Comparison of ENCODE assay signal across 19 cellular contexts in genomic region chr21:42794551-42794950, GRCh38.
DNase-seq lines count a peak whose midpoint lies in the region; ATAC-seq and TF ChIP-seq lines count a peak whose summit lies in the region.
"Had no signal": no experiment of that assay in that cellular context is flagged by ENCODE, and none has a peak within 500 bp of the region (broad histone marks: within the 10 kb centered on the region; RNA-seq: fewer than 3 reads in every experiment).

No MANE protein-coding gene starts in this region.

- peak overlapping the region in 1 of 2 experiments; percentile 50; a peak in 1 of 5 replicates for H3K4me3 Mint-ChIP-seq in H9
- no peak overlapping the region for H3K4me3 Mint-ChIP-seq in WTC11
- H3K4me3 Mint-ChIP-seq: CD4-positive, alpha-beta memory T cell; HFFc6 had no signal

- H3K14ac ChIP-seq in H9 (ENCODE audit: insufficient read depth, low read length), result no peak overlapping the region

- H3K27me3 ChIP-seq in H9 (ENCODE audit: insufficient read depth, low read length) (no peaks in the 10 kb centered on the region), mesendoderm (ENCODE audit: insufficient read depth, low read length, poor library complexity) (no peaks in the 10 kb centered on the region)
- H3K27me3 ChIP-seq: BE2C had no signal

- no peak for TF ChIP-seq CTCF in H9 (conservative IDR thresholded peaks at IDR 0.05)
- no peak for TF ChIP-seq CTCF in WTC11 (IDR thresholded peaks at IDR 0.05)

- DNase-seq in H9 (no peak), WTC11 (ENCODE audit: low spot score) (no peak), mesendoderm (peak; percentile 45), NCI-H446 treated with DMSO at 0.1 percent for 48 hours (lab: John Stamatoyannopoulos, UW) (no peak), NCI-H1436 (lab: John Stamatoyannopoulos, UW) (no peak), NCI-H128 (lab: John Stamatoyannopoulos, UW; ENCODE audit: unreplicated experiment) (no peak)
- DNase-seq: BE2C; CD4-positive, alpha-beta memory T cell; DMS79 treated with DMSO at 0.1 percent for 48 hours; EL; GDM1; HFFc6 had no signal

- H2BK15ac ChIP-seq in H9 (ENCODE audit: low read depth, low read length) (no peak overlapping the region), mesendoderm (replicated peaks; ENCODE audit: low read depth) (no peak overlapping the region)

- no peaks in the 10 kb centered on the region for H3K23me2 ChIP-seq in H9 (ENCODE audit: insufficient read length, low read depth, low read length, poor library complexity, severe bottlenecking)

- no peak overlapping the region for H2AFZ ChIP-seq in H9 (ENCODE audit: low read length)

- H3K36me3 Mint-ChIP-seq in H9 (ENCODE audit: insufficient read depth in 1 of 3, low read depth in 3 of 3) (no peaks in the 10 kb centered on the region), WTC11 (peaks cover 14% of the 10 kb centered on the region)
- H3K36me3 Mint-ChIP-seq: CD4-positive, alpha-beta memory T cell had no signal

- no peak for ATAC-seq in WTC11
- ATAC-seq in HG03520 (IDR thresholded peaks at IDR 0.05; ENCODE audit: unreplicated experiment), result no peak
- ATAC-seq: A549, HepG2 had no signal

- H4K8ac ChIP-seq in H9 (replicated peaks; ENCODE audit: insufficient read length, low read depth, low read length) (no peak overlapping the region), mesendoderm (ENCODE audit: low read depth, low read length) (no peak overlapping the region)

- WGBS in H9 (ENCODE audit: extremely low coverage, insufficient read length, low lambda C conversion rate), result no CpG with 5 or more reads among the region's 6 CpGs
- WGBS in mesendoderm (ENCODE audit: extremely low coverage, insufficient coverage, low lambda C conversion rate), result no CpG with 5 or more reads among the region's 6 CpGs

- H3K4me1 Mint-ChIP-seq in H9 (peaks cover 38 to 46% of the 10 kb centered on the region in 2 experiments), WTC11 (peaks cover 65% of the 10 kb centered on the region)

- H2AK5ac ChIP-seq in H9 (ENCODE audit: insufficient read length, low read length), result no peak overlapping the region
- no peak overlapping the region for H2AK5ac ChIP-seq in mesendoderm (ENCODE audit: low read length)

- H3K27ac ChIP-seq in H9 (ENCODE audit: insufficient read length, low read depth, low read length) (no peak overlapping the region), mesendoderm (ENCODE audit: low read depth, low read length) (peak overlapping the region; percentile 63)
- H3K27ac ChIP-seq: A549, C4-2B, HL-60, KMS-11 had no signal

- H3K79me1 ChIP-seq in H9 (ENCODE audit: insufficient read depth, low read depth, low read length, poor library complexity, severe bottlenecking), result no peaks in the 10 kb centered on the region
- no peaks in the 10 kb centered on the region for H3K79me1 ChIP-seq in mesendoderm (ENCODE audit: low read length)

- H3K18ac ChIP-seq in H9 (ENCODE audit: insufficient read length, low read depth, low read length) (no peak overlapping the region), mesendoderm (ENCODE audit: low read length) (peak overlapping the region; percentile 8)

- H3K9ac ChIP-seq in H9 (ENCODE audit: extremely low read depth, insufficient read length, low read length), result no peak overlapping the region
- H3K9ac ChIP-seq in mesendoderm (ENCODE audit: low read length), result no peak overlapping the region
- H3K9ac ChIP-seq: KMS-11 had no signal

- H3K79me2 ChIP-seq in H9 (ENCODE audit: insufficient read depth, low read length) (no peaks in the 10 kb centered on the region), mesendoderm (ENCODE audit: control insufficient read depth, insufficient read depth, low read length) (no peaks in the 10 kb centered on the region)

- H4K20me1 ChIP-seq in H9 (ENCODE audit: control insufficient read depth, insufficient read depth, insufficient read length), result no peaks in the 10 kb centered on the region

- H2BK12ac ChIP-seq in H9 (ENCODE audit: insufficient read length, low read depth, low read length), result no peak overlapping the region

- H4K5ac ChIP-seq in H9 (ENCODE audit: insufficient read length, low read depth, low read length), result no peak overlapping the region
- no peak overlapping the region for H4K5ac ChIP-seq in mesendoderm (ENCODE audit: low read length)

- H2BK5ac ChIP-seq in H9 (ENCODE audit: insufficient read length, low read length) (no peak overlapping the region), mesendoderm (ENCODE audit: low read length) (peak overlapping the region; percentile 8)

- H2BK120ac ChIP-seq in H9 (ENCODE audit: low read depth, low read length, poor library complexity, severe bottlenecking) (no peak overlapping the region), mesendoderm (ENCODE audit: low read depth, low read length) (peak overlapping the region; percentile 8)

- CTCF ChIA-PET in WTC11 (lab: Charles Lee), result no interaction called here

- H3K4me2 ChIP-seq in H9 (ENCODE audit: insufficient read depth, insufficient read length, low read length), result no peak overlapping the region
- no peak overlapping the region for H3K4me2 ChIP-seq in mesendoderm (ENCODE audit: low read length)
- H3K4me2 ChIP-seq: A549, KMS-11 had no signal

- peaks cover 3% of the 10 kb centered on the region; the same call in 1 of the 2 replicates for H3K27me3 Mint-ChIP-seq in H9 (ENCODE audit: low read depth)
- H3K27me3 Mint-ChIP-seq in WTC11 (ENCODE audit: low read depth), result no peaks in the 10 kb centered on the region; the same call in 1 of the 2 replicates

- no peak overlapping the region for H3K4ac ChIP-seq in H9 (ENCODE audit: low read depth, low read length)
- peak overlapping the region; percentile 10 for H3K4ac ChIP-seq in mesendoderm (ENCODE audit: low read depth, low read length)

- peaks cover 1% of the 10 kb centered on the region for H3K36me3 ChIP-seq in mesendoderm (ENCODE audit: control insufficient read depth, insufficient read depth, low read length)
- H3K36me3 ChIP-seq: BE2C, HAP-1 had no signal

- H3K23ac ChIP-seq in H9 (ENCODE audit: insufficient read length, low read depth, low read length) (no peak overlapping the region), mesendoderm (ENCODE audit: low read length) (no peak overlapping the region)

- H2BK20ac ChIP-seq in H9 (ENCODE audit: low read depth, low read length, poor library complexity, severe bottlenecking), result no peak overlapping the region

- H3K4me1 ChIP-seq in H9 (ENCODE audit: insufficient read depth, low read length) (peaks cover 2% of the 10 kb centered on the region; the same call in 1 of the 2 replicates), mesendoderm (ENCODE audit: control insufficient read depth, low read depth, low read length) (no peaks in the 10 kb centered on the region)
- H3K4me1 ChIP-seq: A549, BE2C, HAP-1 had no signal

- no peak overlapping the region for H3K56ac ChIP-seq in H9 (ENCODE audit: insufficient read length, low read depth, low read length)
- no peak overlapping the region for H3K56ac ChIP-seq in mesendoderm (ENCODE audit: low read length)

- H3T11ph ChIP-seq in H9 (ENCODE audit: low read length), result no peak overlapping the region

- H4K91ac ChIP-seq in H9 (ENCODE audit: insufficient read length, low read depth, low read length), result no peak overlapping the region

- POLR2A ChIA-PET in WTC11 (lab: Charles Lee), result no interaction called here

- H3K9me3 Mint-ChIP-seq in H9 (no peaks in the 10 kb centered on the region; a peak in 1 of 5 replicates), WTC11 (no peaks in the 10 kb centered on the region)
- H3K9me3 Mint-ChIP-seq: CD4-positive, alpha-beta memory T cell; HFFc6 had no signal

- no peak overlapping the region for H3K4me3 ChIP-seq in mesendoderm (ENCODE audit: low read length)
- H3K4me3 ChIP-seq: A549, HAP-1 had no signal

- H3K9me3 ChIP-seq in H9 (ENCODE audit: control insufficient read depth, low read depth, low read length), result no peaks in the 10 kb centered on the region
- H3K9me3 ChIP-seq: A549, BE2C, HAP-1 had no signal

- H3K27ac Mint-ChIP-seq in H9 (peak overlapping the region in 2 of 3 experiments; percentile 44 to 62; a peak in 1 of 7 replicates), WTC11 (no peak overlapping the region)
- H3K27ac Mint-ChIP-seq: CD4-positive, alpha-beta memory T cell; HFFc6 had no signal

TF ChIP-seq in WTC11, 78 proteins besides CTCF, POLR2A, EP300 and RAD21:
- TF ChIP-seq ZNF219 (CRISPR knock-in tag; IDR thresholded peaks at IDR 0.05; ENCODE audit: borderline replicate concordance) (no peak), ZNF423 (CRISPR knock-in tag; IDR thresholded peaks at IDR 0.05) (peak; percentile 77), CREM (CRISPR knock-in tag; IDR thresholded peaks at IDR 0.05) (no peak)
